28 cellular contexts compared by ENCODE assay signal in the genomic region with DNA sequence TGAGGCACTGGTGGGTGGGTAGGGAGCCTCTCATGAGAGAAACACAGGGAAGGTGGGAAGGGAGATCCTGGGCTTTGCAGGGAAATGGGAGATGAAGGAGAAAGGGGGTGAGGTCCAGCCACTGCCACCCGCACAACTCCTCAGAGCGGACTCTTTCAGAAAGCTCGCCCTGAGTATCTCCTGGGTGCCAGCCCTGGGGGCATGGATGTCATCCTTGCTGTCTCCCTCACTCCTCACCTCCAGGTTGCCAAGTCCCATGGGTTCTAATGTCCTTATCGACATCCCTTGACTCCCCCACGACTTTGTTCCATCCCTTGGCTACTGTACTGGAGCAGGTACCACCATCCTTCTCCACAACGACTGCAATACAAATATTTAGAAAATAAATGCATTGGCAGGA.
"Had no signal": no experiment of that assay in that cellular context is flagged by ENCODE, and none has a peak within 500 bp of the region (broad histone marks: within the 10 kb centered on the region; RNA-seq: fewer than 3 reads in every experiment).

No MANE protein-coding gene starts in this region.

- H3K27me3 Mint-ChIP-seq: activated CD4-positive, alpha-beta memory T cell treated with anti-CD3 and anti-CD28 coated beads for 36 hours; activated CD4-positive, alpha-beta T cell treated with anti-CD3 and anti-CD28 coated beads, Interleukin-2, amount 10 ng/mL, durations not matched to agents 7 days and 5 days; activated naive CD8-positive, alpha-beta T cell had no signal

- H3K27me3 ChIP-seq: MG63, Peyer's patch, SJCRH30 had no signal

- H3K36me3 Mint-ChIP-seq: activated CD4-positive, alpha-beta memory T cell treated with anti-CD3 and anti-CD28 coated beads for 36 hours; activated naive CD8-positive, alpha-beta T cell had no signal

- H3K27ac ChIP-seq: KMS-11, RWPE1, SJCRH30, VCaP had no signal

- H3K4me3 Mint-ChIP-seq: activated CD4-positive, alpha-beta memory T cell treated with anti-CD3 and anti-CD28 coated beads for 36 hours; activated CD4-positive, alpha-beta T cell treated with anti-CD3 and anti-CD28 coated beads, Interleukin-2, amount 10 ng/mL, durations not matched to agents 7 days and 5 days; activated naive CD4-positive, alpha-beta T cell treated with anti-CD3 and anti-CD28 coated beads for 36 hours; activated naive CD8-positive, alpha-beta T cell; activated T-cell treated with anti-CD3 and anti-CD28 coated beads, Interleukin-2, amount 50 U/mL, for 4 hours; brain had no signal

- DNase-seq: activated CD4-positive, alpha-beta memory T cell treated with anti-CD3 and anti-CD28 coated beads for 36 hours; activated CD4-positive, alpha-beta T cell treated with anti-CD3 and anti-CD28 coated beads, Interleukin-2, amount 10 ng/mL, durations not matched to agents 7 days and 5 days; activated CD4-positive, CD25-positive, alpha-beta regulatory T cell; activated CD8-positive, alpha-beta memory T cell treated with anti-CD3 and anti-CD28 coated beads for 24 hours; activated gamma-delta T cell; activated naive CD4-positive, alpha-beta T cell treated with anti-CD3 and anti-CD28 coated beads for 36 hours; activated T-cell treated with anti-CD3 and anti-CD28 coated beads, Interleukin-2, amount 50 U/mL, for 4 hours; amygdala; MG63; MV-4-11; NCI-H1092 treated with DMSO at 0.1 percent for 48 hours; NCI-H1417 treated with DMSO at 0.1 percent for 48 hours; NCI-H1694 treated with DMSO at 0.1 percent for 48 hours; NCI-H2029 treated with DMSO at 0.1 percent for 48 hours; NCI-H345; NCI-H510A treated with DMSO at 0.1 percent for 48 hours; NCI-H69; NK-92 treated with Interleukin-12 subunit alpha and Interleukin-12 subunit beta, amount 100 ng/mL, for 24 hours; Peyer's patch; Right ventricle myocardium superior; SJCRH30; SK-N-SH; T-helper 1 cell had no signal

- H3K27ac Mint-ChIP-seq: activated CD4-positive, alpha-beta memory T cell treated with anti-CD3 and anti-CD28 coated beads for 36 hours; activated CD4-positive, alpha-beta T cell treated with anti-CD3 and anti-CD28 coated beads, Interleukin-2, amount 10 ng/mL, durations not matched to agents 7 days and 5 days; activated naive CD4-positive, alpha-beta T cell treated with anti-CD3 and anti-CD28 coated beads for 36 hours; activated naive CD8-positive, alpha-beta T cell had no signal

- ATAC-seq: activated T-cell treated with anti-CD3 and anti-CD28 coated beads, Interleukin-2, amount 50 U/mL, for 4 hours had no signal

- H3K9me3 Mint-ChIP-seq: activated CD4-positive, alpha-beta memory T cell treated with anti-CD3 and anti-CD28 coated beads for 36 hours; activated CD4-positive, alpha-beta T cell treated with anti-CD3 and anti-CD28 coated beads, Interleukin-2, amount 10 ng/mL, durations not matched to agents 7 days and 5 days; activated naive CD4-positive, alpha-beta T cell treated with anti-CD3 and anti-CD28 coated beads for 36 hours; activated T-cell treated with anti-CD3 and anti-CD28 coated beads, Interleukin-2, amount 50 U/mL, for 4 hours; brain had no signal

- H3K36me3 ChIP-seq: Peyer's patch had no signal

- H3K4me3 ChIP-seq: MG63, Peyer's patch, SJCRH30 had no signal

- H3K4me1 Mint-ChIP-seq: activated CD4-positive, alpha-beta T cell treated with anti-CD3 and anti-CD28 coated beads, Interleukin-2, amount 10 ng/mL, durations not matched to agents 7 days and 5 days had no signal

- H3K9me3 ChIP-seq: MG63, Peyer's patch, SJCRH30, SK-N-SH had no signal
